8 cellular contexts compared by ENCODE assay signal in genomic region chr22:15854421-15854820, GRCh38.
A peak's percentile ranks its signal among the peaks of the same experiment; 100 is the strongest.
DNase-seq lines count a peak whose midpoint lies in the region; ATAC-seq, FAIRE-seq and TF ChIP-seq lines count a peak whose summit lies in the region.
"Not testable (repeated sequence)": the region's sequence is repeated elsewhere in the genome, so short reads cannot be mapped to it uniquely, and the experiment has no call there.

No MANE protein-coding gene starts in this region.

- H4K91ac ChIP-seq in trophoblast cell (ENCODE audit: low read depth, low read length) = not testable (repeated sequence)

- CTCF ChIA-PET in CD8-positive, alpha-beta T cell (lab: Charles Lee); endothelial cell of umbilical vein (lab: Charles Lee): not testable (repeated sequence)

- H3K36me3 Mint-ChIP-seq in CD8-positive, alpha-beta T cell = not testable (repeated sequence)

- not testable (repeated sequence) for H3K4me3 ChIP-seq in CD8-positive, alpha-beta T cell (ENCODE audit: low read depth, low read length); adrenal gland; endothelial cell of umbilical vein (replicated peaks in 1 of 3; ENCODE audit: insufficient read depth in 1 of 3, low read depth in 1 of 3, low read length in 3 of 3); right lobe of liver; trophoblast cell (ENCODE audit: low read depth, low read length); suprapubic skin

- not testable (repeated sequence) for H2AK5ac ChIP-seq in trophoblast cell (ENCODE audit: low read length)

- not testable (repeated sequence) for TF ChIP-seq EP300 in suprapubic skin (IDR thresholded peaks at IDR 0.05)

- not testable (repeated sequence) for H3K27me3 Mint-ChIP-seq in CD8-positive, alpha-beta T cell (ENCODE audit: low read depth)

- not testable (repeated sequence) for H4K8ac ChIP-seq in trophoblast cell (ENCODE audit: low read depth, low read length)

- H2BK5ac ChIP-seq in trophoblast cell (ENCODE audit: low read depth, low read length, poor library complexity) = not testable (repeated sequence)

- intact Hi-C loops in CD8-positive, alpha-beta T cell (cut with DNase I, micrococcal nuclease); adrenal gland (cut with DNase I); endothelial cell of umbilical vein (cut with micrococcal nuclease); left ventricle myocardium superior (cut with micrococcal nuclease); right lobe of liver (cut with DNase I): not testable (repeated sequence)

- H4K12ac ChIP-seq in trophoblast cell (ENCODE audit: low read depth, low read length) = not testable (repeated sequence)

- H3K36me3 ChIP-seq in CD8-positive, alpha-beta T cell (ENCODE audit: insufficient read depth, low read length); adrenal gland (replicated peaks in 1 of 2); endothelial cell of umbilical vein (ENCODE audit: control insufficient read depth in 2 of 2, extremely low read depth in 1 of 2, insufficient read depth in 2 of 2, low read length in 2 of 2); right lobe of liver; trophoblast cell (ENCODE audit: control insufficient read depth in 1 of 2, insufficient read depth in 2 of 2, low read length in 2 of 2); suprapubic skin: not testable (repeated sequence)

- not testable (repeated sequence) for H3K79me2 ChIP-seq in endothelial cell of umbilical vein (ENCODE audit: control insufficient read depth, insufficient read depth, low read length); trophoblast cell (ENCODE audit: control insufficient read depth, insufficient read depth, low read length, poor library complexity)

- POLR2A ChIA-PET in CD8-positive, alpha-beta T cell (lab: Charles Lee); endothelial cell of umbilical vein (lab: Charles Lee): not testable (repeated sequence)

- not testable (repeated sequence) for FAIRE-seq in endothelial cell of umbilical vein (lab: Jason Lieb, UNC)

- not testable (repeated sequence) for H3K18ac ChIP-seq in trophoblast cell (ENCODE audit: low read length)

- not testable (repeated sequence) for H3K4me1 ChIP-seq in CD8-positive, alpha-beta T cell (ENCODE audit: insufficient read depth, low read length); adrenal gland (replicated peaks in 1 of 2); endothelial cell of umbilical vein (ENCODE audit: control insufficient read depth, extremely low read depth, insufficient read depth, low read length); right lobe of liver; trophoblast cell (ENCODE audit: control insufficient read depth in 1 of 2, insufficient read depth in 2 of 2, low read length in 2 of 2); suprapubic skin

- H3K4me3 Mint-ChIP-seq in CD8-positive, alpha-beta T cell = not testable (repeated sequence)

- not testable (repeated sequence) for H2AFZ ChIP-seq in endothelial cell of umbilical vein (ENCODE audit: low read depth, low read length); trophoblast cell (ENCODE audit: insufficient read depth, low read length, poor library complexity)

- not testable (repeated sequence) for H2BK12ac ChIP-seq in trophoblast cell (ENCODE audit: low read length)

- TF ChIP-seq CTCF in CD8-positive, alpha-beta T cell (IDR thresholded peaks at IDR 0.05); adrenal gland (IDR thresholded peaks at IDR 0.05); endothelial cell of umbilical vein (IDR thresholded peaks at IDR 0.05; ENCODE audit: extremely low read depth in 1 of 2, insufficient read depth in 1 of 2, low read depth in 1 of 2, low read length in 2 of 2); right lobe of liver (IDR thresholded peaks at IDR 0.05); suprapubic skin (IDR thresholded peaks at IDR 0.05): not testable (repeated sequence)

- not testable (repeated sequence) for H3K9me1 ChIP-seq in endothelial cell of umbilical vein (replicated peaks; ENCODE audit: control insufficient read depth, extremely low read depth, insufficient read depth, low read length)

- not testable (repeated sequence) for H3K27ac Mint-ChIP-seq in CD8-positive, alpha-beta T cell

- peak in 4 of 7 experiments; percentile 1 to 12 (median 7) for DNase-seq in CD8-positive, alpha-beta T cell
- DNase-seq in activated CD8-positive, alpha-beta memory T cell treated with anti-CD3 and anti-CD28 coated beads for 24 hours = peak; percentile 56
- DNase-seq in adrenal gland = peak in 5 of 7 donors; percentile 3 to 54 (median 10)
- DNase-seq in endothelial cell of umbilical vein (ENCODE audit: low read depth, low spot score) = peak; percentile 0
- peak; percentile 21 for DNase-seq in left ventricle myocardium superior
- DNase-seq in right lobe of liver = peak; percentile 13 to 53 (median 46)
- peak; percentile 11 for DNase-seq in trophoblast cell
- peak; percentile 58 to 76 for DNase-seq in suprapubic skin (ENCODE audit: low spot score in 2 of 2)

- not testable (repeated sequence) for H2BK120ac ChIP-seq in trophoblast cell (ENCODE audit: insufficient read depth, low read length, poor library complexity)

- H3K14ac ChIP-seq in trophoblast cell (ENCODE audit: low read length) = not testable (repeated sequence)

- not testable (repeated sequence) for H3K9me3 Mint-ChIP-seq in CD8-positive, alpha-beta T cell

- not testable (repeated sequence) for H3K23ac ChIP-seq in trophoblast cell (ENCODE audit: low read length)

- not testable (repeated sequence) for BruUV-seq in endothelial cell of umbilical vein (replicated peaks; lab: Mats Ljungman, UMichigan)

- not testable (repeated sequence) for H3K9me3 ChIP-seq in CD8-positive, alpha-beta T cell (ENCODE audit: low read length); adrenal gland (replicated peaks in 1 of 3); endothelial cell of umbilical vein (replicated peaks; ENCODE audit: control insufficient read depth, insufficient read depth, low read length); right lobe of liver; trophoblast cell (ENCODE audit: insufficient read depth, low read depth, low read length); suprapubic skin

- H4K20me1 ChIP-seq in endothelial cell of umbilical vein (replicated peaks; ENCODE audit: control insufficient read depth, extremely low read depth, insufficient read depth, low read length) = not testable (repeated sequence)

- not testable (repeated sequence) for H3K79me1 ChIP-seq in trophoblast cell (ENCODE audit: low read length)

- not testable (repeated sequence) for H3K27ac ChIP-seq in CD8-positive, alpha-beta T cell (ENCODE audit: low read depth, low read length); adrenal gland; endothelial cell of umbilical vein (ENCODE audit: insufficient read depth, low read depth, low read length); right lobe of liver; trophoblast cell (ENCODE audit: low read depth, low read length); suprapubic skin

- not testable (repeated sequence) for H3K4me1 Mint-ChIP-seq in CD8-positive, alpha-beta T cell (ENCODE audit: low read depth)

- not testable (repeated sequence) for H3K4ac ChIP-seq in trophoblast cell (ENCODE audit: low read depth, low read length)

- ATAC-seq in CD8-positive, alpha-beta T cell; left ventricle myocardium superior: not testable (repeated sequence)
- peak in 2 of 4 donors; percentile 28 to 58 for ATAC-seq in right lobe of liver

- H3K4me2 ChIP-seq in endothelial cell of umbilical vein (ENCODE audit: insufficient read depth, low read length); trophoblast cell (ENCODE audit: low read length): not testable (repeated sequence)

- 80 to 87% (median 85%) methylated on average over 7 to 14 of the region's 17 CpGs for WGBS in adrenal gland, 4 donors
- 64% methylated on average over 7 of the region's 17 CpGs for WGBS in right lobe of liver (ENCODE audit: insufficient coverage, low coverage, low lambda C conversion rate, missing lambda C conversion rate)
- WGBS in trophoblast cell (ENCODE audit: extremely low coverage, insufficient coverage, insufficient read length) = no CpG with 5 or more reads among the region's 17 CpGs
- 88% methylated on average over 5 of the region's 17 CpGs for WGBS in suprapubic skin

- dilution Hi-C loops in endothelial cell of umbilical vein (cut with MboI; ENCODE audit: extremely low pct_ligation_motif_present, low sequenced_read_pairs) = not testable (repeated sequence)

- not testable (repeated sequence) for H3K27me3 ChIP-seq in CD8-positive, alpha-beta T cell (ENCODE audit: insufficient read depth, low read length); adrenal gland; endothelial cell of umbilical vein (ENCODE audit: control insufficient read depth in 2 of 2, insufficient read depth in 2 of 2, low read length in 2 of 2); right lobe of liver; trophoblast cell (ENCODE audit: insufficient read depth, low read length); suprapubic skin

- not testable (repeated sequence) for H3K9ac ChIP-seq in endothelial cell of umbilical vein (replicated peaks; ENCODE audit: extremely low read depth, insufficient read depth, low read length); trophoblast cell (ENCODE audit: low read length)

- not testable (repeated sequence) for TF ChIP-seq POLR2A in adrenal gland (IDR thresholded peaks at IDR 0.05); endothelial cell of umbilical vein (IDR thresholded peaks at IDR 0.05; ENCODE audit: low read depth, low read length); right lobe of liver (IDR thresholded peaks at IDR 0.05); suprapubic skin (IDR thresholded peaks at IDR 0.05)

Comparison
In these comparisons a context has a peak if more than half of its experiments do, and no peak if none do; other contexts are left out.
1. DNase-seq: peak in every context shown above with its lines; median percentile 67 in suprapubic skin; 56 in activated CD8-positive, alpha-beta memory T cell treated with anti-CD3 and anti-CD28 coated beads for 24 hours; 46 in right lobe of liver; 21 in left ventricle myocardium superior; 11 in trophoblast cell; 10 in adrenal gland; 7 in CD8-positive, alpha-beta T cell; 0 in endothelial cell of umbilical vein.